Comparison of ENCODE assay signal across 1 cellular context in genomic region chrX:107728342-107729099, GRCh38.
TF ChIP-seq lines count a peak whose summit lies in the region.

No MANE protein-coding gene starts in this region.

TF ChIP-seq in SK-N-SH, 30 proteins besides CTCF, POLR2A, EP300 and RAD21 (continued from another document):
- no peak for TF ChIP-seq PBX3 (IDR thresholded peaks at IDR 0.05)
- no peak for TF ChIP-seq ELF1 (IDR thresholded peaks at IDR 0.05)
- TF ChIP-seq USF1 (IDR thresholded peaks at IDR 0.05; ENCODE audit: borderline replicate concordance, low read depth): no peak
- TF ChIP-seq POLR2AphosphoS5 (IDR thresholded peaks at IDR 0.05; ENCODE audit: low read depth, low read length): no peak
- no peak for TF ChIP-seq USF2 (IDR thresholded peaks at IDR 0.05; ENCODE audit: borderline replicate concordance, low read depth, low read length)
- no peak for TF ChIP-seq JUND (IDR thresholded peaks at IDR 0.05)
- no peak for TF ChIP-seq FOXJ3 (CRISPR knock-in tag; IDR thresholded peaks at IDR 0.05)
- TF ChIP-seq YY1 (IDR thresholded peaks at IDR 0.05; ENCODE audit: low read depth): no peak
- no peak for TF ChIP-seq FOSL2 (IDR thresholded peaks at IDR 0.05; ENCODE audit: borderline replicate concordance, low read depth)
- no peak for TF ChIP-seq TAF1 (IDR thresholded peaks at IDR 0.05; ENCODE audit: borderline replicate concordance, low read depth, low read length)
- TF ChIP-seq TEAD4 (IDR thresholded peaks at IDR 0.05; ENCODE audit: borderline replicate concordance, insufficient read depth): no peak
- TF ChIP-seq MXI1 (IDR thresholded peaks at IDR 0.05; ENCODE audit: low read depth, low read length): no peak
